ENCODE assay signal across 1 cellular context in the genomic region with DNA sequence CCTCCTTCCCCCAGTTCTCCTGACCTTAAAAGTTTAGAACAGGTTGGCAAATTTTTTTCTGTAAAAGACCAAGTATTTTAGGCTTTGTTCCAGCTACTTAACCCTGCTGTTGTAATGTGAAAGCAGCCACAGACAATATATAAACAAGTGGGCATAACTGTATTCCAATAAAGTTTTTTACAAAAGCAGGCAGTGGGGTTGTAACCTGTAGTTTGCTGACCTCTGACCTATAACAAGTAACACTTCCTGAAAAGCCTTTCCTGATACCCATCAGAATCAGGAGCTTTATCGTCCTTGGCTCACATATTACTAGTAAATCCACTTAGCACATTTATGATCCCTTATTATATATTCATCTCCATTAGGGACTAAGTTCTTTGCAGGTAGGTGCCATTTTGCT.
TF ChIP-seq lines count a peak whose summit lies in the region.

No MANE protein-coding gene starts in this region.

TF ChIP-seq in HepG2, 621 proteins besides CTCF, POLR2A, EP300 and RAD21:
- TF ChIP-seq ZBTB40 (IDR thresholded peaks at IDR 0.05) (peak; percentile 60), ZBTB40 (CRISPR knock-in tag; IDR thresholded peaks at IDR 0.05) (peak; percentile 92), NR2F6 (IDR thresholded peaks at IDR 0.05) (0 out of 2 replicates have a peak, but pooled peaks have one; percentile 21), NR2F6 (CRISPR knock-in tag; IDR thresholded peaks at IDR 0.05) (no peak), ZBTB1 (CRISPR knock-in tag; IDR thresholded peaks at IDR 0.05; ENCODE audit: borderline replicate concordance) (no peak)
